10 cellular contexts compared by ENCODE assay signal in the genomic region with DNA sequence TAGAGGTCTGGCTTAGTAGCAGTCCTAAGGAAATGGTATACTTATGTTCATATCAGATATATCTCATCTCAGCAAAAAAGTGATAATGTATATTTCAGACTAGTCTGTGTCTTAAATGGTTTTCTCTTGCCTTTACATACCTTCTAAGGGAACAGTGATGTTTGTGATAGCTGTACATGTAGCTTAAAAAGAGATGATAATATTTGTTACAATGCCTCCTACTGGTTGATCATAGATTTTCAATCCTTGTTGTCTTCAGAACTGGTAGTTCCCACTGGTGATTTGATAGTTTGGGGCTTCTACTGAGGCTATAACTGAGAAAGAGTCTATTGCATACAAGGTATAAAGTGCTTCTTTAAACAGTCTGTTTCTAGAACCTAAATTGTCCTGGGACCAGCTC.
DNase-seq lines count a peak whose midpoint lies in the region; ATAC-seq and TF ChIP-seq lines count a peak whose summit lies in the region.
"Had no signal": no experiment of that assay in that cellular context is flagged by ENCODE, and none has a peak within 500 bp of the region (broad histone marks: within the 10 kb centered on the region; RNA-seq: fewer than 3 reads in every experiment).

No MANE protein-coding gene starts in this region.

- H3K9me3 Mint-ChIP-seq in WTC11 = no peaks in the 10 kb centered on the region
- H3K9me3 Mint-ChIP-seq: naive thymus-derived CD8-positive, alpha-beta T cell; T-helper 1 cell treated with Interleukin-12 subunit alpha and Interleukin-12 subunit beta and Interleukin-4 antibody, amounts not matched to agents 30 μg/mL and 1 μg/mL, for 36 hours had no signal

- no peak overlapping the region for H3K4me3 ChIP-seq in OCI-LY3 (ENCODE audit: low read length)

- no peak overlapping the region for H3K4me2 ChIP-seq in OCI-LY3 (ENCODE audit: low read length)

- no peaks in the 10 kb centered on the region for H3K79me2 ChIP-seq in OCI-LY3 (ENCODE audit: low read length)

- CTCF ChIA-PET in WTC11 (lab: Charles Lee) (interaction anchor here (0.6 to 7.6 kb wide), 46 partner anchors 8 to 671 kb away, joined by 3 to 118 read pairs (median 4); a partner anchor contains a TSS), HEK293T (lab: Yijun Ruan, JAX) (interaction anchor here (0.6 to 4.6 kb wide), 20 partner anchors 8 to 326 kb away, joined by 3 to 22 read pairs (median 4); no protein-coding TSS in a partner anchor)

- no peak overlapping the region for H3K27ac ChIP-seq in OCI-LY3 (ENCODE audit: low read length)

- no peaks in the 10 kb centered on the region for H4K20me1 ChIP-seq in OCI-LY3 (ENCODE audit: insufficient read depth, low read length)

- H3K9ac ChIP-seq in OCI-LY3 (ENCODE audit: low read length) = no peak overlapping the region

- ATAC-seq in WTC11 = no peak
- ATAC-seq: naive thymus-derived CD8-positive, alpha-beta T cell had no signal

- no peaks in the 10 kb centered on the region for H3K27me3 Mint-ChIP-seq in WTC11 (ENCODE audit: low read depth)
- H3K27me3 Mint-ChIP-seq: naive thymus-derived CD8-positive, alpha-beta T cell had no signal

- no peak overlapping the region for H2AFZ ChIP-seq in OCI-LY3 (ENCODE audit: low read depth, low read length)

- H3K4me1 ChIP-seq in OCI-LY3 (ENCODE audit: low read length) = no peaks in the 10 kb centered on the region

- no peaks in the 10 kb centered on the region for H3K36me3 ChIP-seq in OCI-LY3 (replicated peaks; ENCODE audit: low read depth, low read length)

- peak; percentile 5 for DNase-seq in AG08396 (ENCODE audit: low spot score)
- DNase-seq in fibroblast of peridontal ligament (ENCODE audit: extremely low read depth) = peak; percentile 17
- no peak for DNase-seq in WTC11 (ENCODE audit: low spot score)
- DNase-seq in HEK293T (ENCODE audit: extremely low spot score) = no peak
- no peak for DNase-seq in NCI-H187 treated with DMSO at 0.1 percent for 48 hours (lab: John Stamatoyannopoulos, UW)
- no peak for DNase-seq in T1000 (lab: John Stamatoyannopoulos, UW)

- H3K36me3 Mint-ChIP-seq in WTC11 = no peaks in the 10 kb centered on the region

- POLR2A ChIA-PET in WTC11 (lab: Charles Lee) (no interaction called here), HEK293T (lab: Yijun Ruan, JAX) (interaction anchor here (0.7 kb wide), 1 partner anchor 9 kb away, joined by 3 read pairs; no protein-coding TSS in a partner anchor)

- no peak overlapping the region for H3K4me3 Mint-ChIP-seq in WTC11
- H3K4me3 Mint-ChIP-seq: naive thymus-derived CD8-positive, alpha-beta T cell; T-helper 1 cell treated with Interleukin-12 subunit alpha and Interleukin-12 subunit beta and Interleukin-4 antibody, amounts not matched to agents 30 μg/mL and 1 μg/mL, for 36 hours had no signal

- peaks cover 24% of the 10 kb centered on the region for H3K4me1 Mint-ChIP-seq in WTC11

- H3K27me3 ChIP-seq in OCI-LY3 (ENCODE audit: low read depth, low read length) = no peaks in the 10 kb centered on the region

- no peak overlapping the region for H3K27ac Mint-ChIP-seq in WTC11
- H3K27ac Mint-ChIP-seq: naive thymus-derived CD8-positive, alpha-beta T cell; T-helper 1 cell treated with Interleukin-12 subunit alpha and Interleukin-12 subunit beta and Interleukin-4 antibody, amounts not matched to agents 30 μg/mL and 1 μg/mL, for 36 hours had no signal

- no peaks in the 10 kb centered on the region for H3K9me3 ChIP-seq in OCI-LY3 (ENCODE audit: insufficient read depth, low read length)

- TF ChIP-seq CTCF in GM12874 (IDR thresholded peaks at IDR 0.05; ENCODE audit: insufficient read depth, low read depth, low read length) (peak; percentile 33; the same call in 1 of the 2 replicates), OCI-LY3 (IDR thresholded peaks at IDR 0.05; ENCODE audit: low read depth, low read length) (peak; percentile 35; the same call in 1 of the 2 replicates), WTC11 (IDR thresholded peaks at IDR 0.05) (no peak)

TF ChIP-seq in WTC11, 78 proteins besides CTCF, POLR2A, EP300 and RAD21 (continues in another document):
- TF ChIP-seq, protein P1, sequence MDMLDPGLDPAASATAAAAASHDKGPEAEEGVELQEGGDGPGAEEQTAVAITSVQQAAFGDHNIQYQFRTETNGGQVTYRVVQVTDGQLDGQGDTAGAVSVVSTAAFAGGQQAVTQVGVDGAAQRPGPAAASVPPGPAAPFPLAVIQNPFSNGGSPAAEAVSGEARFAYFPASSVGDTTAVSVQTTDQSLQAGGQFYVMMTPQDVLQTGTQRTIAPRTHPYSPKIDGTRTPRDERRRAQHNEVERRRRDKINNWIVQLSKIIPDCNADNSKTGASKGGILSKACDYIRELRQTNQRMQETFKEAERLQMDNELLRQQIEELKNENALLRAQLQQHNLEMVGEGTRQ (CRISPR knock-in tag; IDR thresholded peaks at IDR 0.05) = no peak
- TF ChIP-seq TCF7 (CRISPR knock-in tag; IDR thresholded peaks at IDR 0.05; ENCODE audit: low read depth) (no peak), GTF2I (CRISPR knock-in tag; conservative IDR thresholded peaks at IDR 0.05) (no peak), NFE2L1 (CRISPR knock-in tag; IDR thresholded peaks at IDR 0.05) (no peak)
- TF ChIP-seq, protein P2, sequence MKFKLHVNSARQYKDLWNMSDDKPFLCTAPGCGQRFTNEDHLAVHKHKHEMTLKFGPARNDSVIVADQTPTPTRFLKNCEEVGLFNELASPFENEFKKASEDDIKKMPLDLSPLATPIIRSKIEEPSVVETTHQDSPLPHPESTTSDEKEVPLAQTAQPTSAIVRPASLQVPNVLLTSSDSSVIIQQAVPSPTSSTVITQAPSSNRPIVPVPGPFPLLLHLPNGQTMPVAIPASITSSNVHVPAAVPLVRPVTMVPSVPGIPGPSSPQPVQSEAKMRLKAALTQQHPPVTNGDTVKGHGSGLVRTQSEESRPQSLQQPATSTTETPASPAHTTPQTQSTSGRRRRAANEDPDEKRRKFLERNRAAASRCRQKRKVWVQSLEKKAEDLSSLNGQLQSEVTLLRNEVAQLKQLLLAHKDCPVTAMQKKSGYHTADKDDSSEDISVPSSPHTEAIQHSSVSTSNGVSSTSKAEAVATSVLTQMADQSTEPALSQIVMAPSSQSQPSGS (CRISPR knock-in tag; IDR thresholded peaks at IDR 0.05; ENCODE audit: borderline replicate concordance, low read depth) = no peak
- TF ChIP-seq, protein P3, sequence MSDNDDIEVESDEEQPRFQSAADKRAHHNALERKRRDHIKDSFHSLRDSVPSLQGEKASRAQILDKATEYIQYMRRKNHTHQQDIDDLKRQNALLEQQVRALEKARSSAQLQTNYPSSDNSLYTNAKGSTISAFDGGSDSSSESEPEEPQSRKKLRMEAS (CRISPR knock-in tag; IDR thresholded peaks at IDR 0.05) = no peak

TF ChIP-seq in HEK293T, 16 proteins besides CTCF, POLR2A, EP300 and RAD21:
- no peak for TF ChIP-seq FOXK2 (IDR thresholded peaks at IDR 0.05)
- no peak for TF ChIP-seq TARDBP (IDR thresholded peaks at IDR 0.05)
- TF ChIP-seq ELF4 (IDR thresholded peaks at IDR 0.05) = no peak
- no peak for TF ChIP-seq CTBP1 (IDR thresholded peaks at IDR 0.05; ENCODE audit: borderline replicate concordance)
- no peak for TF ChIP-seq NFRKB (IDR thresholded peaks at IDR 0.05)
- no peak for TF ChIP-seq FOXM1 (IDR thresholded peaks at IDR 0.05; ENCODE audit: borderline replicate concordance)
- no peak for TF ChIP-seq LEF1 (IDR thresholded peaks at IDR 0.05; ENCODE audit: borderline replicate concordance)
- TF ChIP-seq L3MBTL2 (conservative IDR thresholded peaks at IDR 0.05) = no peak
- TF ChIP-seq FOXA1 (IDR thresholded peaks at IDR 0.05) = no peak
- TF ChIP-seq ARNT (IDR thresholded peaks at IDR 0.05) = no peak
- TF ChIP-seq ZNF384 (IDR thresholded peaks at IDR 0.05) = no peak
- no peak for TF ChIP-seq HDGF (IDR thresholded peaks at IDR 0.05; ENCODE audit: borderline replicate concordance)
- no peak for TF ChIP-seq SUZ12 (IDR thresholded peaks at IDR 0.05)
- no peak for TF ChIP-seq BHLHE40 (IDR thresholded peaks at IDR 0.05; ENCODE audit: borderline replicate concordance)
- TF ChIP-seq, protein P4, sequence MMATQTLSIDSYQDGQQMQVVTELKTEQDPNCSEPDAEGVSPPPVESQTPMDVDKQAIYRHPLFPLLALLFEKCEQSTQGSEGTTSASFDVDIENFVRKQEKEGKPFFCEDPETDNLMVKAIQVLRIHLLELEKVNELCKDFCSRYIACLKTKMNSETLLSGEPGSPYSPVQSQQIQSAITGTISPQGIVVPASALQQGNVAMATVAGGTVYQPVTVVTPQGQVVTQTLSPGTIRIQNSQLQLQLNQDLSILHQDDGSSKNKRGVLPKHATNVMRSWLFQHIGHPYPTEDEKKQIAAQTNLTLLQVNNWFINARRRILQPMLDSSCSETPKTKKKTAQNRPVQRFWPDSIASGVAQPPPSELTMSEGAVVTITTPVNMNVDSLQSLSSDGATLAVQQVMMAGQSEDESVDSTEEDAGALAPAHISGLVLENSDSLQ (IDR thresholded peaks at IDR 0.05) = no peak
- no peak for TF ChIP-seq SP1 (IDR thresholded peaks at IDR 0.05)

Comparison
In these comparisons a context has a peak if more than half of its experiments do, and no peak if none do; other contexts are left out.
1. DNase-seq: peak in AG08396 (single experiment) and fibroblast of peridontal ligament (single experiment); none in WTC11 (single experiment), HEK293T (single experiment), NCI-H187 treated with DMSO at 0.1 percent for 48 hours (single experiment) and T1000 (single experiment).